ENCODE assay signal across 14 cellular contexts in genomic region chr9:127318651-127319167, GRCh38. TPM values are rescaled to one million over a fixed set of nuclear protein-coding genes. Genes with fewer than 3 reads are reported as not detected.
DNase-seq lines count a peak whose midpoint lies in the region; ATAC-seq and TF ChIP-seq lines count a peak whose summit lies in the region.
"Had no signal": no experiment of that assay in that cellular context is flagged by ENCODE, and none has a peak within 500 bp of the region (broad histone marks: within the 10 kb centered on the region; RNA-seq: fewer than 3 reads in every experiment).

No MANE protein-coding gene starts in this region.

- DNase-seq in LHCN-M2 (ENCODE audit: low read depth), result peak; percentile 58
- peak; percentile 29 for DNase-seq in astrocyte of the hippocampus (ENCODE audit: low read depth, low spot score)
- no peak for DNase-seq in right atrium auricular region (ENCODE audit: low spot score)
- no peak for DNase-seq in type B pancreatic cell (ENCODE audit: extremely low spot score, unreplicated experiment)
- DNase-seq in globus pallidus (ENCODE audit: low spot score), result no peak
- DNase-seq: activated CD4-positive, alpha-beta memory T cell treated with anti-CD3 and anti-CD28 coated beads, Interleukin-2, amount 10 ng/mL, durations not matched to agents 7 days and 5 days; activated naive CD4-positive, alpha-beta T cell treated with Interleukin-2 at 50 U/mL for 16 hours; DMS 273 treated with DMSO at 0.1 percent for 48 hours; naive thymus-derived CD8-positive, alpha-beta T cell; NCI-H1105; stimulated activated CD4-positive, alpha-beta T cell treated with anti-CD3 and anti-CD28 coated beads, Interleukin-15, amount 100 ng/mL, for 24 hours had no signal

- peak overlapping the region; percentile 66 for H3K27ac Mint-ChIP-seq in type B pancreatic cell
- H3K27ac Mint-ChIP-seq: activated CD4-positive, alpha-beta memory T cell treated with anti-CD3 and anti-CD28 coated beads, Interleukin-2, amount 10 ng/mL, durations not matched to agents 7 days and 5 days; naive thymus-derived CD8-positive, alpha-beta T cell; T-helper 1 cell treated with Interleukin-12 subunit alpha and Interleukin-12 subunit beta and Interleukin-4 antibody, amounts not matched to agents 30 μg/mL and 1 μg/mL, for 36 hours had no signal

- H3K36me3 ChIP-seq in right atrium auricular region, result no peaks in the 10 kb centered on the region

- ATAC-seq in HG03095 (IDR thresholded peaks at IDR 0.05; ENCODE audit: unreplicated experiment) (no peak), GM21825 (IDR thresholded peaks at IDR 0.05; ENCODE audit: unreplicated experiment) (no peak)
- ATAC-seq: naive thymus-derived CD8-positive, alpha-beta T cell had no signal

- peaks cover 9% of the 10 kb centered on the region for H3K4me1 Mint-ChIP-seq in type B pancreatic cell (ENCODE audit: unreplicated experiment)

- peaks cover 0 to 26% of the 10 kb centered on the region in 2 donors for H3K4me1 ChIP-seq in right atrium auricular region

- no peaks in the 10 kb centered on the region for H3K27me3 Mint-ChIP-seq in type B pancreatic cell
- H3K27me3 Mint-ChIP-seq: activated CD4-positive, alpha-beta memory T cell treated with anti-CD3 and anti-CD28 coated beads, Interleukin-2, amount 10 ng/mL, durations not matched to agents 7 days and 5 days had no signal

- peak overlapping the region; percentile 51 to 55 for H3K27ac ChIP-seq in right atrium auricular region

- peaks cover 25% of the 10 kb centered on the region for H3K36me3 Mint-ChIP-seq in type B pancreatic cell

- H3K27me3 ChIP-seq in right atrium auricular region, result no peaks in the 10 kb centered on the region

- H3K9me3 ChIP-seq in right atrium auricular region, result no peaks in the 10 kb centered on the region

- no peak overlapping the region for H3K4me3 Mint-ChIP-seq in type B pancreatic cell
- H3K4me3 Mint-ChIP-seq: activated CD4-positive, alpha-beta memory T cell treated with anti-CD3 and anti-CD28 coated beads, Interleukin-2, amount 10 ng/mL, durations not matched to agents 7 days and 5 days; naive thymus-derived CD8-positive, alpha-beta T cell; T-helper 1 cell treated with Interleukin-12 subunit alpha and Interleukin-12 subunit beta and Interleukin-4 antibody, amounts not matched to agents 30 μg/mL and 1 μg/mL, for 36 hours had no signal

- no peak overlapping the region for H3K4me3 ChIP-seq in right atrium auricular region

- TF ChIP-seq CTCF in right atrium auricular region (IDR thresholded peaks at IDR 0.05), result no peak
- TF ChIP-seq CTCF in type B pancreatic cell (conservative IDR thresholded peaks at IDR 0.05), result no peak

- H3K9me3 Mint-ChIP-seq in type B pancreatic cell, result no peaks in the 10 kb centered on the region
- H3K9me3 Mint-ChIP-seq: activated CD4-positive, alpha-beta memory T cell treated with anti-CD3 and anti-CD28 coated beads, Interleukin-2, amount 10 ng/mL, durations not matched to agents 7 days and 5 days; naive thymus-derived CD8-positive, alpha-beta T cell; T-helper 1 cell treated with Interleukin-12 subunit alpha and Interleukin-12 subunit beta and Interleukin-4 antibody, amounts not matched to agents 30 μg/mL and 1 μg/mL, for 36 hours had no signal

RNA-seq across cellular contexts. Expression of gene GARNL3, which starts 54.1 kb away (rescaled TPM):
- total RNA-seq in LHCN-M2 (2014; rRNA removed), result 1.2 and 1.3 TPM in 2 replicates
- 0.70 TPM for polyA plus RNA-seq in LHCN-M2 (2012)
- 10 to 100 TPM in 1 of 2 donors, 1 to 10 TPM in 1; 8.9 to 17.7 TPM for total RNA-seq in right atrium auricular region
- 11.1 and 19.7 TPM in 2 replicates for total RNA-seq in type B pancreatic cell (ENCODE audit: low replicate concordance)

Comparison
In these comparisons a context has a peak if more than half of its experiments do, and no peak if none do; other contexts are left out.
1. DNase-seq: peak in LHCN-M2 (single experiment) and astrocyte of the hippocampus (single experiment); none in right atrium auricular region (single experiment), type B pancreatic cell (single experiment) and globus pallidus (single experiment).